8 cellular contexts compared by ENCODE assay signal in the genomic region with DNA sequence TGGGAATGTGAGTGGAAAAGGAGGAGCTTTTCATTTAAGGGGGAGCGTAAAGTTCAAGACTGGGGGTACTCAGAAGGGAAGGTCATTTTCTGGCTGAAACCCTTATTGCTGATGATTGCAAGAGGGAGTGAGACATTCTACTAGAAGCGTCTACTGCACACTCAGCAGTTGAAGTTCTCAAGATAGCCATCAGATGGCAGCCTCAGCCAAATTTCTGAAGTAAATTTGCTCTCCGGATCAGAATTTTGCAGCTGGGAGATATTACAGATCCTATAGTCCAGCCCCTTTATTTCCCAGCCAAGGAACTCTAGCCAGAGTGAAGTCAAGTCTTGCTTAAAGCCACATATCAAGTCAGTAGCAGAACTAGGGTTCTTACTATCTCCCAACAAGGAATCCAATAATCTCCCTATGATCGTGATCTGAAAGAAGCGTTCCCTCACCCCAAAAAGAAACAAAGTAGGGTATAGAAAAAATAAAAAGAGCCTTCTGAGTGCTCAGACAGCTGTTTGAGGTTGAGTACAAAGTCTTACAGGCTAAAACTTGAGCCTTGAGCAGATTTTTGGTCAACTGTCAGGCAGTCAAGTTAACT. TPM values are rescaled to one million over a fixed set of nuclear protein-coding genes. Genes with fewer than 3 reads are reported as not detected.
DNase-seq lines count a peak whose midpoint lies in the region; ATAC-seq and TF ChIP-seq lines count a peak whose summit lies in the region.

No MANE protein-coding gene starts in this region.

- peak; percentile 36 for DNase-seq in CD1c-positive myeloid dendritic cell (ENCODE audit: extremely low spot score)
- DNase-seq in NCI-H1694 treated with DMSO at 0.1 percent for 48 hours (lab: John Stamatoyannopoulos, UW), result peak; percentile 61
- DNase-seq in foreskin melanocyte, result peak; percentile 48
- no peak for DNase-seq in progenitor cell of endocrine pancreas (ENCODE audit: low spot score, unreplicated experiment)
- no peak for DNase-seq in vagina (ENCODE audit: extremely low spot score in 2 of 2)

- no peaks in the 10 kb centered on the region for H3K36me3 Mint-ChIP-seq in progenitor cell of endocrine pancreas (ENCODE audit: insufficient read depth)

- ATAC-seq in GM19452 (IDR thresholded peaks at IDR 0.05; ENCODE audit: unreplicated experiment), result peak; percentile 49
- no peak for ATAC-seq in GM19328 (IDR thresholded peaks at IDR 0.05; ENCODE audit: unreplicated experiment)

- no peaks in the 10 kb centered on the region for H3K36me3 ChIP-seq in vagina

- H3K4me1 Mint-ChIP-seq in progenitor cell of endocrine pancreas (ENCODE audit: low read depth), result no peaks in the 10 kb centered on the region

- H3K27me3 ChIP-seq in vagina, result no peaks in the 10 kb centered on the region

- no peaks in the 10 kb centered on the region for H3K9me3 ChIP-seq in vagina

- no peaks in the 10 kb centered on the region for H3K9me3 Mint-ChIP-seq in progenitor cell of endocrine pancreas (ENCODE audit: low read depth)

- H3K4me3 ChIP-seq in vagina, result no peak overlapping the region

- peak; percentile 84 for TF ChIP-seq CTCF in VCaP (conservative IDR thresholded peaks at IDR 0.05)
- peak; percentile 75 for TF ChIP-seq CTCF in progenitor cell of endocrine pancreas (IDR thresholded peaks at IDR 0.05; ENCODE audit: unreplicated experiment)
- peak in 1 of 3 experiments; percentile 32 for TF ChIP-seq CTCF in vagina (IDR thresholded peaks at IDR 0.05)

- H3K4me3 Mint-ChIP-seq in progenitor cell of endocrine pancreas (ENCODE audit: low read depth), result no peak overlapping the region

- no peaks in the 10 kb centered on the region for H3K4me1 ChIP-seq in vagina

- peaks cover 72% of the 10 kb centered on the region for H3K27me3 Mint-ChIP-seq in progenitor cell of endocrine pancreas

- TF ChIP-seq POLR2A in vagina (IDR thresholded peaks at IDR 0.05), result no peak

- no peak overlapping the region for H3K27ac Mint-ChIP-seq in progenitor cell of endocrine pancreas

- intact Hi-C loops in vagina (cut with DNase I), result no loop called here

- no peak overlapping the region for H3K27ac ChIP-seq in VCaP
- no peak overlapping the region for H3K27ac ChIP-seq in vagina

RNA-seq across cellular contexts. Expression of gene RAX, which starts 24.0 kb away (rescaled TPM):
- total RNA-seq in progenitor cell of endocrine pancreas (not detected in 2 replicates), vagina (not detected)

RNA-seq across cellular contexts. Expression of gene GRP, which starts 29.3 kb away (rescaled TPM):
- not detected in 2 replicates for total RNA-seq in progenitor cell of endocrine pancreas
- total RNA-seq in vagina, result not detected

Comparison
In these comparisons a context has a peak if more than half of its experiments do, and no peak if none do; other contexts are left out.
1. DNase-seq: peak in CD1c-positive myeloid dendritic cell (single experiment), NCI-H1694 treated with DMSO at 0.1 percent for 48 hours (single experiment) and foreskin melanocyte (single experiment); none in progenitor cell of endocrine pancreas (single experiment) and vagina (0 of 2).